ENCODE assay signal across 7 cellular contexts in genomic region chr14:78448483-78449094, GRCh38.
DNase-seq lines count a peak whose midpoint lies in the region; ATAC-seq and TF ChIP-seq lines count a peak whose summit lies in the region.

No MANE protein-coding gene starts in this region.

- no peak overlapping the region for H3K4me3 ChIP-seq in DOHH2 (ENCODE audit: low read length)
- no peak overlapping the region for H3K4me3 ChIP-seq in HL-60 (replicated peaks; ENCODE audit: insufficient read depth, low read length)
- H3K4me3 ChIP-seq in OCI-LY1 (ENCODE audit: low read depth, low read length, poor library complexity, severe bottlenecking) = no peak overlapping the region
- no peak overlapping the region for H3K4me3 ChIP-seq in mesenchymal stem cell (ENCODE audit: insufficient read depth in 1 of 2, low read depth in 1 of 2, low read length in 2 of 2)

- 42% methylated on average over 10 of the region's 10 CpGs for WGBS in mesenchymal stem cell

- H3K18ac ChIP-seq in mesenchymal stem cell (ENCODE audit: low read depth in 1 of 2, low read length in 2 of 2) = no peak overlapping the region

- no peaks in the 10 kb centered on the region for H3K27me3 ChIP-seq in DOHH2 (ENCODE audit: control insufficient read depth, low read length)
- no peaks in the 10 kb centered on the region for H3K27me3 ChIP-seq in HL-60 (ENCODE audit: insufficient read depth, poor library complexity, severe bottlenecking)
- H3K27me3 ChIP-seq in OCI-LY1 (ENCODE audit: insufficient read depth, low read length) = no peaks in the 10 kb centered on the region
- no peaks in the 10 kb centered on the region for H3K27me3 ChIP-seq in mesenchymal stem cell (ENCODE audit: control insufficient read depth in 1 of 2, insufficient read depth in 1 of 2, low read length in 2 of 2)

- H3K9ac ChIP-seq in OCI-LY1 (ENCODE audit: low read length) = no peak overlapping the region
- no peak overlapping the region for H3K9ac ChIP-seq in mesenchymal stem cell (ENCODE audit: low read length)

- H4K20me1 ChIP-seq in DOHH2 (ENCODE audit: control insufficient read depth, insufficient read depth, low read depth, low read length) = no peaks in the 10 kb centered on the region
- no peaks in the 10 kb centered on the region for H4K20me1 ChIP-seq in OCI-LY1 (ENCODE audit: insufficient read depth, low read length)

- H3K27ac ChIP-seq in DOHH2 (ENCODE audit: low read depth, low read length) (no peak overlapping the region), HL-60 (replicated peaks) (no peak overlapping the region), OCI-LY1 (ENCODE audit: low read depth, low read length, poor library complexity, severe bottlenecking) (no peak overlapping the region), caudate nucleus (ENCODE audit: low read depth, low read length) (no peak overlapping the region), mesenchymal stem cell (ENCODE audit: low read length, poor library complexity, severe bottlenecking) (no peak overlapping the region)

- H3K36me3 ChIP-seq in DOHH2 (ENCODE audit: control insufficient read depth, low read length) (no peaks in the 10 kb centered on the region), OCI-LY1 (ENCODE audit: insufficient read depth, low read length) (no peaks in the 10 kb centered on the region), mesenchymal stem cell (ENCODE audit: control insufficient read depth in 1 of 2, insufficient read depth in 2 of 2, low read depth in 1 of 2, low read length in 2 of 2) (no peaks in the 10 kb centered on the region)

- H2AK5ac ChIP-seq in mesenchymal stem cell (ENCODE audit: low read length, severe bottlenecking) = no peak overlapping the region

- no peaks in the 10 kb centered on the region for H3K79me2 ChIP-seq in DOHH2 (ENCODE audit: control insufficient read depth, low read length)
- no peaks in the 10 kb centered on the region for H3K79me2 ChIP-seq in OCI-LY1 (ENCODE audit: insufficient read depth, low read length)

- H2BK15ac ChIP-seq in mesenchymal stem cell (ENCODE audit: low read depth, poor library complexity, severe bottlenecking) = no peak overlapping the region

- ATAC-seq in GM19397 (IDR thresholded peaks at IDR 0.05; ENCODE audit: unreplicated experiment) = peak; percentile 66
- ATAC-seq in HG03097 (IDR thresholded peaks at IDR 0.05; ENCODE audit: low FRiP score, unreplicated experiment) = no peak

- peak in 1 of 2 experiments; percentile 9 for DNase-seq in HL-60 (ENCODE audit: low read depth in 1 of 2, low spot score in 1 of 2)
- peak in 51 of 61 donors; percentile 2 to 68 (median 34) for DNase-seq in caudate nucleus (lab: John Stamatoyannopoulos, UW)
- DNase-seq in mesenchymal stem cell = peak; percentile 1

- no peak overlapping the region for H4K8ac ChIP-seq in mesenchymal stem cell (ENCODE audit: low read length)

- H3K4me2 ChIP-seq in DOHH2 (ENCODE audit: low read length) (no peak overlapping the region), OCI-LY1 (ENCODE audit: low read length) (no peak overlapping the region), mesenchymal stem cell (ENCODE audit: low read length, poor library complexity, severe bottlenecking) (no peak overlapping the region)

- no peak overlapping the region for H2AFZ ChIP-seq in OCI-LY1 (ENCODE audit: low read length)
- H2AFZ ChIP-seq in mesenchymal stem cell (ENCODE audit: low read depth, low read length) = no peak overlapping the region

- TF ChIP-seq CTCF in DOHH2 (IDR thresholded peaks at IDR 0.05; ENCODE audit: low read depth, low read length, poor library complexity, severe bottlenecking) (peak; percentile 89), HL-60 (IDR thresholded peaks at IDR 0.05; ENCODE audit: insufficient read depth, low read length) (peak; percentile 27), OCI-LY1 (IDR thresholded peaks at IDR 0.05; ENCODE audit: low read length) (peak; percentile 78)

- no peak overlapping the region for H2BK120ac ChIP-seq in mesenchymal stem cell (ENCODE audit: low read depth, low read length)

- H2BK12ac ChIP-seq in mesenchymal stem cell (ENCODE audit: low read length in 2 of 2) = no peak overlapping the region

- H3K9me3 ChIP-seq in DOHH2 (ENCODE audit: control insufficient read depth, insufficient read depth, low read length) = no peaks in the 10 kb centered on the region
- no peaks in the 10 kb centered on the region for H3K9me3 ChIP-seq in OCI-LY1 (ENCODE audit: low read length)
- no peaks in the 10 kb centered on the region for H3K9me3 ChIP-seq in mesenchymal stem cell (ENCODE audit: control insufficient read depth, low read length)

- H3F3A ChIP-seq in DOHH2 (ENCODE audit: control insufficient read depth, insufficient read depth) = no peaks in the 10 kb centered on the region
- H3F3A ChIP-seq in OCI-LY1 (ENCODE audit: insufficient read depth, low read length) = no peaks in the 10 kb centered on the region

- H4K91ac ChIP-seq in mesenchymal stem cell (ENCODE audit: low read length) = no peak overlapping the region

- no peak overlapping the region for H2BK5ac ChIP-seq in mesenchymal stem cell (ENCODE audit: low read depth, low read length, poor library complexity, severe bottlenecking)

- no peak overlapping the region for H3K14ac ChIP-seq in mesenchymal stem cell (ENCODE audit: low read length in 2 of 2)

- H3K9me2 ChIP-seq in DOHH2 (replicated peaks; ENCODE audit: control insufficient read depth, low read length) = no peaks in the 10 kb centered on the region
- H3K9me2 ChIP-seq in OCI-LY1 (ENCODE audit: low read depth, low read length) = no peaks in the 10 kb centered on the region

- H3K79me1 ChIP-seq in mesenchymal stem cell (replicated peaks; ENCODE audit: low read length, poor library complexity, severe bottlenecking) = no peaks in the 10 kb centered on the region

- H3K4me1 ChIP-seq in DOHH2 (ENCODE audit: control insufficient read depth, low read length) = no peaks in the 10 kb centered on the region
- H3K4me1 ChIP-seq in OCI-LY1 (ENCODE audit: insufficient read depth, low read length, severe bottlenecking) = no peaks in the 10 kb centered on the region
- no peaks in the 10 kb centered on the region for H3K4me1 ChIP-seq in mesenchymal stem cell (ENCODE audit: control insufficient read depth, insufficient read depth, low read depth, low read length)

- H3K23ac ChIP-seq in mesenchymal stem cell (ENCODE audit: low read length in 2 of 2) = no peak overlapping the region

- no peak overlapping the region for H3K4ac ChIP-seq in mesenchymal stem cell (ENCODE audit: low read depth in 1 of 2, low read length in 2 of 2)

Comparison
In these comparisons a context has a peak if more than half of its experiments do, and no peak if none do; other contexts are left out.
1. CTCF ChIP-seq: peak in every context shown above with its lines; median percentile 89 in DOHH2; 78 in OCI-LY1; 27 in HL-60.